14 cellular contexts compared by ENCODE assay signal in the genomic region with DNA sequence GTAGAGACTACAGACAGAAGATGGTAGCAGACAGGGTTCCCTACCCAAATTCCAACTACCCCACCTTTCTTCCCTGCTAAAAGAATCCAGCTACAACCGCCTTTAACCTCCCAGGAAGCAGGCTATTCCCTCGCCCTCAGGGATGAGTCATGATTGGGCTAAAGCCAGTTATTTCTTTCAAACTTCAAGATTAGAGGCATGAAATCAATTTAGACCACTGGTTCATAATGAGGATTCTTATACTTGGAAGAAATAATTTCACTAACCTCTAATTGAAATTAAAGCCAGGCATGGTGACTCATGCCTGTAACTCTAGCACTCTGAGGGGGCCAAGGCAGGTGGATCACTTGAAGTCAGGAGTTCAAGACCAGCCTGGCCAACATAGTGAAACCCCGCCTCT. TPM values are rescaled to one million over a fixed set of nuclear protein-coding genes. Genes with fewer than 3 reads are reported as not detected.
DNase-seq lines count a peak whose midpoint lies in the region; ATAC-seq, FAIRE-seq and TF ChIP-seq lines count a peak whose summit lies in the region.
"Had no signal": no experiment of that assay in that cellular context is flagged by ENCODE, and none has a peak within 500 bp of the region (broad histone marks: within the 10 kb centered on the region; RNA-seq: fewer than 3 reads in every experiment).

No MANE protein-coding gene starts in this region.

- TF ChIP-seq POLR2A in A549 (IDR thresholded peaks at IDR 0.05; ENCODE audit: low read length), result no peak

- 45% methylated on average over 3 of the region's 3 CpGs for WGBS in A549 (ENCODE audit: missing lambda C conversion rate)
- 45% methylated on average over 3 of the region's 3 CpGs for WGBS in right cardiac atrium

- TF ChIP-seq EP300 in A549 (IDR thresholded peaks at IDR 0.05), result no peak

- peaks cover 69% of the 10 kb centered on the region for H3K36me3 Mint-ChIP-seq in CD4-positive, alpha-beta T cell (ENCODE audit: low read depth)

- intact Hi-C loops in right cardiac atrium (cut with DNase I), result no loop called here
- intact Hi-C loops in CD4-positive, alpha-beta T cell (cut with DNase I, micrococcal nuclease), result no loop called here

- no peak overlapping the region for H3K4me3 Mint-ChIP-seq in CD4-positive, alpha-beta T cell
- H3K4me3 Mint-ChIP-seq: T-helper 1 cell treated with Interleukin-12 subunit alpha and Interleukin-12 subunit beta and Interleukin-4 antibody, amounts not matched to agents 30 μg/mL and 1 μg/mL, for 36 hours had no signal

- TF ChIP-seq RAD21 in A549 (conservative IDR thresholded peaks at IDR 0.05 in 1 of 2, IDR thresholded peaks at IDR 0.05 in 1 of 2), result no peak

- DNase-seq in A549 (ENCODE audit: low read depth in 1 of 2, low spot score in 1 of 2) (peak; percentile 23 to 43), HCEC 1CT (peak; percentile 78), amniotic epithelial cell (ENCODE audit: low read depth) (peak; percentile 65), right cardiac atrium (no peak), dedifferentiated amniotic fluid mesenchymal stem cell (ENCODE audit: extremely low spot score) (no peak)
- no peak for DNase-seq in activated effector memory CD4-positive, alpha-beta T cell treated with anti-CD3 and anti-CD28 coated beads, Interleukin-2, amount 50 U/mL, for 16 hours
- DNase-seq in CD4-positive, alpha-beta T cell, result no peak
- DNase-seq: activated T-cell treated with anti-CD3 and anti-CD28 coated beads for 4 hours; effector CD8-positive, alpha-beta T cell; GOT3; NCI-H345; substantia nigra had no signal

- H3K4me1 Mint-ChIP-seq in CD4-positive, alpha-beta T cell (ENCODE audit: low read depth), result peaks cover 70% of the 10 kb centered on the region

- peak overlapping the region in 1 of 2 experiments; percentile 20; a peak in 1 of 6 replicates for H3K27ac ChIP-seq in A549
- no peak overlapping the region for H3K27ac ChIP-seq in right cardiac atrium (ENCODE audit: low read length)
- H3K27ac ChIP-seq in CD4-positive, alpha-beta T cell (ENCODE audit: low read depth, low read length), result no peak overlapping the region

- H3K27me3 ChIP-seq in right cardiac atrium (ENCODE audit: control insufficient read depth, insufficient read depth), result no peaks in the 10 kb centered on the region
- H3K27me3 ChIP-seq in CD4-positive, alpha-beta T cell (ENCODE audit: control insufficient read depth, insufficient read depth, low read length), result no peaks in the 10 kb centered on the region

- CTCF ChIA-PET in A549 (lab: Yijun Ruan, JAX), result interaction anchor here (0.7 to 1.4 kb wide), 3 partner anchors 11 to 19 kb away, joined by 3 to 7 read pairs (median 7); no protein-coding TSS in a partner anchor
- CTCF ChIA-PET in CD4-positive, alpha-beta T cell (lab: Charles Lee), result no interaction called here

- no peak for FAIRE-seq in A549 (lab: Jason Lieb, UNC)

- no peaks in the 10 kb centered on the region for H3K27me3 Mint-ChIP-seq in CD4-positive, alpha-beta T cell

- no peak for TF ChIP-seq CTCF in A549 (IDR thresholded peaks at IDR 0.05)
- no peak for TF ChIP-seq CTCF in CD4-positive, alpha-beta T cell (IDR thresholded peaks at IDR 0.05)

- H3K9me3 ChIP-seq in A549 (no peaks in the 10 kb centered on the region), right cardiac atrium (ENCODE audit: control insufficient read depth, low read length) (no peaks in the 10 kb centered on the region)
- no peaks in the 10 kb centered on the region for H3K9me3 ChIP-seq in CD4-positive, alpha-beta T cell (ENCODE audit: control insufficient read depth, low read length)

- H3K4me2 ChIP-seq in A549, result peak overlapping the region; percentile 41

- H3K4me1 ChIP-seq in A549, result peaks cover 27% of the 10 kb centered on the region
- peaks cover 4% of the 10 kb centered on the region for H3K4me1 ChIP-seq in right cardiac atrium (ENCODE audit: control insufficient read depth, insufficient read depth, low read length)

- H3K4me3 ChIP-seq in A549 (no peak overlapping the region), right cardiac atrium (ENCODE audit: low read length) (no peak overlapping the region)

- POLR2A ChIA-PET in A549 (lab: Yijun Ruan, JAX), result no interaction called here
- POLR2A ChIA-PET in CD4-positive, alpha-beta T cell (lab: Charles Lee), result no interaction called here

- no peak overlapping the region for H3K27ac Mint-ChIP-seq in CD4-positive, alpha-beta T cell
- H3K27ac Mint-ChIP-seq: T-helper 1 cell treated with Interleukin-12 subunit alpha and Interleukin-12 subunit beta and Interleukin-4 antibody, amounts not matched to agents 30 μg/mL and 1 μg/mL, for 36 hours had no signal

- ATAC-seq in A549 (peak; percentile 72 to 81), right cardiac atrium (peak; percentile 56 to 62)
- ATAC-seq in activated CD4-positive, CD25-positive, alpha-beta regulatory T cell treated with anti-CD3 and anti-CD28 coated beads, Interleukin-2, amount 50 U/mL, for 24 hours, result no peak
- ATAC-seq in CD4-positive, alpha-beta T cell (ENCODE audit: poor library complexity), result no peak

- no peaks in the 10 kb centered on the region for H3K9me3 Mint-ChIP-seq in CD4-positive, alpha-beta T cell
- H3K9me3 Mint-ChIP-seq: T-helper 1 cell treated with Interleukin-12 subunit alpha and Interleukin-12 subunit beta and Interleukin-4 antibody, amounts not matched to agents 30 μg/mL and 1 μg/mL, for 36 hours had no signal

TF ChIP-seq in A549, 52 proteins besides CTCF, POLR2A, EP300 and RAD21:
- TF ChIP-seq FOSL2 (IDR thresholded peaks at IDR 0.05) (peak; percentile 48; the same call in 1 of the 2 replicates), FOSL2 (CRISPR knock-in tag; IDR thresholded peaks at IDR 0.05) (peak; percentile 76), NR3C1 (IDR thresholded peaks at IDR 0.05) (no peak), PHF8 (IDR thresholded peaks at IDR 0.05; ENCODE audit: borderline replicate concordance, low read depth) (no peak), ZC3H11A (IDR thresholded peaks at IDR 0.05) (no peak)
- TF ChIP-seq, protein P1, sequence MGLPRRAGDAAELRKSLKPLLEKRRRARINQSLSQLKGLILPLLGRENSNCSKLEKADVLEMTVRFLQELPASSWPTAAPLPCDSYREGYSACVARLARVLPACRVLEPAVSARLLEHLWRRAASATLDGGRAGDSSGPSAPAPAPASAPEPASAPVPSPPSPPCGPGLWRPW (IDR thresholded peaks at IDR 0.05), result no peak

RNA-seq across cellular contexts. Expression of a gene that starts 20.0 kb away (rescaled TPM):
- polyA plus RNA-seq in A549 (2011; rRNA removed) (132 and 151 TPM in 2 replicates), A549 (2017; fragmentation: RNase III; extraction: RNeasy Plus Mini Kit Qiagen cat#74134 plus additional on column Dnase treatment) (103 to 122 TPM (median 117 TPM) in 3 replicates), right cardiac atrium (24.5 TPM)
- polyA plus RNA-seq in A549 (2012; cell fraction: cytosol; rRNA removed), result 18.2 and 20.7 TPM in 2 replicates
- polyA plus RNA-seq in A549 (2012; cell fraction: nucleus; rRNA removed), result 22.8 and 34.9 TPM in 2 replicates
- polyA minus RNA-seq in A549 (2011; rRNA and poly(A)+ RNA removed), result 366 and 396 TPM in 2 replicates
- 100 to 1,000 TPM; 190 to 212 (median 205) TPM for total RNA-seq in right cardiac atrium
- 100 to 1,000 TPM; 151 to 178 TPM for total RNA-seq in CD4-positive, alpha-beta T cell

RNA-seq across cellular contexts. Expression of a gene that starts 20.5 kb away (rescaled TPM):
- polyA plus RNA-seq in A549 (2011; rRNA removed) (5.5 and 5.7 TPM in 2 replicates), A549 (2017; fragmentation: RNase III; extraction: RNeasy Plus Mini Kit Qiagen cat#74134 plus additional on column Dnase treatment) (2.0 to 2.1 TPM (median 2.0 TPM) in 3 replicates), right cardiac atrium (0.77 TPM)
- polyA plus RNA-seq in A549 (2012; cell fraction: cytosol; rRNA removed), result 1.1 and 1.5 TPM in 2 replicates
- 0.77 and 1.3 TPM in 2 replicates for polyA plus RNA-seq in A549 (2012; cell fraction: nucleus; rRNA removed)
- 2.9 and 4.6 TPM in 2 replicates for polyA minus RNA-seq in A549 (2011; rRNA and poly(A)+ RNA removed)
- 1 to 10 TPM; 1.2 to 2.4 (median 1.5) TPM for total RNA-seq in right cardiac atrium
- total RNA-seq in CD4-positive, alpha-beta T cell, result under 1 TPM; 0.52 to 0.84 TPM

Comparison
In these comparisons a context has a peak if more than half of its experiments do, and no peak if none do; other contexts are left out.
1. ATAC-seq: peak in A549 (2 of 2) and right cardiac atrium (2 of 2); none in activated CD4-positive, CD25-positive, alpha-beta regulatory T cell treated with anti-CD3 and anti-CD28 coated beads, Interleukin-2, amount 50 U/mL, for 24 hours (0 of 2) and CD4-positive, alpha-beta T cell (single experiment).
2. DNase-seq: peak in A549 (2 of 2), HCEC 1CT (single experiment) and amniotic epithelial cell (single experiment); none in right cardiac atrium (0 of 3), activated effector memory CD4-positive, alpha-beta T cell treated with anti-CD3 and anti-CD28 coated beads, Interleukin-2, amount 50 U/mL, for 16 hours (single experiment), dedifferentiated amniotic fluid mesenchymal stem cell (single experiment) and CD4-positive, alpha-beta T cell (0 of 10).